ENCODE assay signal across 1 cellular context in genomic region chr13:83453723-83454122, GRCh38.
TF ChIP-seq lines count a peak whose summit lies in the region.

No MANE protein-coding gene starts in this region.

TF ChIP-seq in H1, 55 proteins besides CTCF, POLR2A, EP300 and RAD21 (continued from another document):
- TF ChIP-seq CHD7 (IDR thresholded peaks at IDR 0.05; ENCODE audit: insufficient replicate concordance, low read length) (no peak), SP2 (IDR thresholded peaks at IDR 0.05; ENCODE audit: low read length) (no peak), TEAD4 (IDR thresholded peaks at IDR 0.05; ENCODE audit: low read depth, low read length) (no peak), SRF (IDR thresholded peaks at IDR 0.05; ENCODE audit: low read depth, low read length) (no peak), GABPA (IDR thresholded peaks at IDR 0.05; ENCODE audit: borderline replicate concordance, insufficient read depth, low read length) (no peak), CBX8 (IDR thresholded peaks at IDR 0.05; ENCODE audit: borderline replicate concordance, low read depth, low read length) (no peak), BCL11A (IDR thresholded peaks at IDR 0.05; ENCODE audit: low read depth in 2 of 2, low read length in 2 of 2) (no peak), MAFK (IDR thresholded peaks at IDR 0.05; ENCODE audit: low read depth, low read length) (no peak), EGR1 (IDR thresholded peaks at IDR 0.05; ENCODE audit: borderline replicate concordance, low read depth, low read length) (no peak), HDAC6 (IDR thresholded peaks at IDR 0.05; ENCODE audit: low read depth, low read length) (no peak), ASH2L (IDR thresholded peaks at IDR 0.05; ENCODE audit: low read length) (no peak), NRF1 (IDR thresholded peaks at IDR 0.05; ENCODE audit: low read depth, low read length) (no peak), USF2 (IDR thresholded peaks at IDR 0.05; ENCODE audit: low read length) (no peak)
